1 cellular context compared by ENCODE assay signal in the genomic region with DNA sequence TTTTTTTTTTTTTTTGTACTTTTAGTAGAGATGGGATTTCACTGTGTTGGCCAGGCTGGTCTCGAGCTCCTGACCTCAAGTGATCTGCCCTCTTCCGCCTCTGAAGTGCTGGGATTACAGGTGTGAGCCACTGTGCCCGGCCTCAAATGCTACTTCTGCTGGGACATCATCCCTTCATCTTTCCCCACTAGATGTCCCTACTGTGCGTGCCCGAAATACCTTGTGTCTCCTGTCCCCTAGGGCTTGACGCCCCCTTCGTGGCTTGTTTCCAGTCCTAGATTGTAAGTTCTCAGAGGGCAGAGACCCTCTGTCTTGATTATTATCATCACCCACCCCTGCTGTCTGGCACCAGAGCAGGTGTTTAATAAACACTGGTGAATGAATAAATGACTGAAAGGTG.
TF ChIP-seq lines count a peak whose summit lies in the region.

No MANE protein-coding gene starts in this region.

TF ChIP-seq in WTC11, 78 proteins besides CTCF, POLR2A, EP300 and RAD21:
- TF ChIP-seq, protein P1, sequence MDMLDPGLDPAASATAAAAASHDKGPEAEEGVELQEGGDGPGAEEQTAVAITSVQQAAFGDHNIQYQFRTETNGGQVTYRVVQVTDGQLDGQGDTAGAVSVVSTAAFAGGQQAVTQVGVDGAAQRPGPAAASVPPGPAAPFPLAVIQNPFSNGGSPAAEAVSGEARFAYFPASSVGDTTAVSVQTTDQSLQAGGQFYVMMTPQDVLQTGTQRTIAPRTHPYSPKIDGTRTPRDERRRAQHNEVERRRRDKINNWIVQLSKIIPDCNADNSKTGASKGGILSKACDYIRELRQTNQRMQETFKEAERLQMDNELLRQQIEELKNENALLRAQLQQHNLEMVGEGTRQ (CRISPR knock-in tag; IDR thresholded peaks at IDR 0.05), result no peak
- peak; percentile 77; the same call in 1 of the 2 replicates for TF ChIP-seq MAX (CRISPR knock-in tag; IDR thresholded peaks at IDR 0.05)
